8 cellular contexts compared by ENCODE assay signal in the genomic region with DNA sequence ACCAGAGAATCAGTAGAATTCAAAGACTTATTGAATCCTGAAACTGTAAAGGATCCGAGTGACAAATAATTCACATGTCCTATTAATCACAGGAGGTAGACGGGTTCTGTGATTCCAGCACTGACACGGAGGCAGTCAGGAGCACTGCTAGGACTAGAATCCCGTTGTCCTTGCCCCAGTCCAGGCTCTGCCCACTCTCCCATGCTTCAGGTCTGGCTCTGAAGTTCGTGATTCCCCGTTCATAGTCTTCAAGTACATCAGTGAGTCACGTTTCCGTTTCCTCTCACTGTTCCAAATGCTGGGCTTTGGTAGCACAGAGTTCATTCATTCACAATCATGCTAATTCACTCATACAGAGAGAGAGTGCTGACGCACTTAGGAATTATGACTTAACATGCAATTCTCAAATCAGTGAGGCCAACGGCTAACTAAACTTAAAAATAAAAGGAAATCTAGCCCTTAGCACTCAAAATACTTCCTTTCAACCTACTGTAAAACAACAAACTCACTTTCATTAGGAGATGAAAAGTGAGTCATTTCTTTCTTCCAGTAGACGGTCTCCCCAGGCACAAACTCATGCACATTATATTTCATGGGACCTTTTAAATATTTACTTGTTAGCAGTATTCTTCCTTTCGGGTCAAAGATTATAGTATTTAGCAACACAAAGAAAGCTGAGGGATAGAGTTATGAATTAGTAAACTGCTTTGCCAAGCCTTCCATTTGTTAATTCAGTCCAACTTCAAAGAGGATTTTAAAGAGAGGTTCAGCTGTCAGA.
A peak's percentile ranks its signal among the peaks of the same experiment; 100 is the strongest.
DNase-seq lines count a peak whose midpoint lies in the region; ATAC-seq and TF ChIP-seq lines count a peak whose summit lies in the region.

No MANE protein-coding gene starts in this region.

- BruUV-seq in Caco-2 (replicated peaks; lab: Mats Ljungman, UMichigan): no TSS peak

- peaks cover 29% of the 10 kb centered on the region for H3K4me1 Mint-ChIP-seq in Caco-2 (ENCODE audit: low read depth, unreplicated experiment)

- H3K9me3 Mint-ChIP-seq in Caco-2 (ENCODE audit: unreplicated experiment): no peaks in the 10 kb centered on the region

- H3K4me1 ChIP-seq in Caco-2 (peaks cover 13% of the 10 kb centered on the region; the same call in 1 of the 2 replicates), mesodermal cell (ENCODE audit: control insufficient read depth, insufficient read depth, low read length, poor library complexity, severe bottlenecking) (peaks cover 15% of the 10 kb centered on the region), subcutaneous abdominal adipose tissue (ENCODE audit: control insufficient read depth in 5 of 5, insufficient read depth in 5 of 5, low read length in 5 of 5) (peaks cover 2 to 26% (median 18%) of the 10 kb centered on the region in 5 donors)

- peak overlapping the region; percentile 62 for H3K27ac ChIP-seq in mesodermal cell (ENCODE audit: low read depth, low read length, severe bottlenecking)
- H3K27ac ChIP-seq in subcutaneous abdominal adipose tissue (ENCODE audit: low read depth, low read length): peak overlapping the region; percentile 71

- peak overlapping the region; percentile 16 to 63 (median 42) for H3K9ac ChIP-seq in subcutaneous abdominal adipose tissue (ENCODE audit: low read length in 5 of 5)

- no peaks in the 10 kb centered on the region for H3K27me3 Mint-ChIP-seq in Caco-2 (ENCODE audit: insufficient read depth, unreplicated experiment)

- H3K27me3 ChIP-seq in Caco-2 (replicated peaks; ENCODE audit: control insufficient read depth, insufficient read depth, low read length) (no peaks in the 10 kb centered on the region), subcutaneous abdominal adipose tissue (ENCODE audit: control insufficient read depth in 5 of 5, insufficient read depth in 4 of 5, low read length in 5 of 5) (no peaks in the 10 kb centered on the region)

- ATAC-seq in GM21381 (IDR thresholded peaks at IDR 0.05; ENCODE audit: unreplicated experiment): peak; percentile 78
- ATAC-seq in HG03565 (IDR thresholded peaks at IDR 0.05; ENCODE audit: unreplicated experiment): peak; percentile 82

- H3K4me3 ChIP-seq in Caco-2 (ENCODE audit: low read depth, low read length) (no peak overlapping the region), mesodermal cell (ENCODE audit: extremely low read depth, insufficient read depth, low read length, poor library complexity, severe bottlenecking) (no peak overlapping the region), subcutaneous abdominal adipose tissue (ENCODE audit: low read depth in 1 of 5, low read length in 5 of 5) (peak overlapping the region in 4 of 5 donors; percentile 32 to 45 (median 38))

- TF ChIP-seq CTCF in Caco-2 (IDR thresholded peaks at IDR 0.05; ENCODE audit: insufficient read depth in 1 of 2, low read depth in 1 of 2, low read length in 1 of 2, severe bottlenecking in 1 of 2, unreplicated experiment in 1 of 2): no peak

- H3K36me3 Mint-ChIP-seq in Caco-2 (ENCODE audit: insufficient read depth, unreplicated experiment): no peaks in the 10 kb centered on the region

- H3K4me3 Mint-ChIP-seq in Caco-2 (ENCODE audit: unreplicated experiment): peak overlapping the region; percentile 37

- no peaks in the 10 kb centered on the region for H3K9me3 ChIP-seq in Caco-2
- no peaks in the 10 kb centered on the region for H3K9me3 ChIP-seq in mesodermal cell (ENCODE audit: control insufficient read depth, low read length)
- no peaks in the 10 kb centered on the region for H3K9me3 ChIP-seq in subcutaneous abdominal adipose tissue (ENCODE audit: control insufficient read depth in 5 of 5, low read length in 5 of 5)

- no peak for DNase-seq in Caco-2
- peak; percentile 27 for DNase-seq in T-helper 22 cell (ENCODE audit: low read depth)
- DNase-seq in dedifferentiated amniotic fluid mesenchymal stem cell (ENCODE audit: extremely low spot score): peak; percentile 93
- DNase-seq in cerebellar nuclear complex (lab: John Stamatoyannopoulos, UW): no peak

- peak overlapping the region; percentile 64 for H3K27ac Mint-ChIP-seq in Caco-2 (ENCODE audit: unreplicated experiment)

- CTCF ChIA-PET in Caco-2 (lab: Charles Lee): no interaction called here

- intact Hi-C loops in Caco-2 (cut with micrococcal nuclease; ENCODE audit: unreplicated experiment): loop anchor here (5.0 kb wide), 1 partner anchor 306 kb away; no protein-coding TSS in a partner anchor

- H3K36me3 ChIP-seq in Caco-2 (ENCODE audit: control insufficient read depth, insufficient read depth, low read length): no peaks in the 10 kb centered on the region
- H3K36me3 ChIP-seq in mesodermal cell (ENCODE audit: control insufficient read depth, insufficient read depth, low read length): no peaks in the 10 kb centered on the region
- H3K36me3 ChIP-seq in subcutaneous abdominal adipose tissue (ENCODE audit: control insufficient read depth in 5 of 5, insufficient read depth in 5 of 5, low read length in 5 of 5): no peaks in the 10 kb centered on the region

- 16 to 21% methylated on average over 8 to 10 of the region's 12 CpGs for WGBS in mesodermal cell (ENCODE audit: insufficient coverage in 2 of 2), 2 experiments

- POLR2A ChIA-PET in Caco-2 (lab: Charles Lee): interaction anchor here (0.5 kb wide), 1 partner anchor 100 kb away, joined by 3 read pairs; no protein-coding TSS in a partner anchor

Comparison
In these comparisons a context has a peak if more than half of its experiments do, and no peak if none do; other contexts are left out.
1. DNase-seq: peak in T-helper 22 cell (single experiment) and dedifferentiated amniotic fluid mesenchymal stem cell (single experiment); none in Caco-2 (0 of 2) and cerebellar nuclear complex (0 of 2).
2. H3K4me3 ChIP-seq: peak in subcutaneous abdominal adipose tissue (4 of 5); none in Caco-2 (single experiment) and mesodermal cell (single experiment).